In genomic region chr6:108441141-108441540, GRCh38 we compare ENCODE assay signal across 26 cellular contexts.
"Had no signal": no experiment of that assay in that cellular context is flagged by ENCODE, and none has a peak within 500 bp of the region (broad histone marks: within the 10 kb centered on the region; RNA-seq: fewer than 3 reads in every experiment).

No MANE protein-coding gene starts in this region.

- H3K9ac ChIP-seq: SK-N-SH had no signal

- H3K27me3 ChIP-seq: MG63, Peyer's patch, SJSA1 had no signal

- H3K9me3 ChIP-seq: MG63, Peyer's patch, SJSA1, SK-N-SH had no signal

- H3K27ac ChIP-seq: Peyer's patch, SJSA1 had no signal

- H3K4me3 ChIP-seq: MG63, Peyer's patch, SJSA1 had no signal

- DNase-seq: activated CD4-positive, alpha-beta T cell treated with anti-CD3 and anti-CD28 coated beads, Interleukin-2, amount 10 ng/mL, durations not matched to agents 24 days and 14 days; activated CD4-positive, alpha-beta T cell treated with anti-CD3 and anti-CD28 coated beads, Interleukin-2, amount 50 U/mL, for 4 hours; activated CD8-positive, alpha-beta T cell treated with anti-CD3 and anti-CD28 coated beads, Interleukin-2, amount 10 ng/mL, durations not matched to agents 7 days and 5 days; activated gamma-delta T cell treated with Interleukin-2 at 50 U/mL for 16 hours; activated naive CD4-positive, alpha-beta T cell treated with anti-CD3 and anti-CD28 coated beads for 36 hours; activated T-cell treated with anti-CD3 and anti-CD28 coated beads, Interleukin-2, amount 50 U/mL, for 24 hours; anterior cingulate cortex; cerebellar nuclear complex; MG63; NCI-H1048; NCI-H1436 treated with DMSO at 0.1 percent for 48 hours; NCI-H187; NCI-H2029 treated with DMSO at 0.1 percent for 48 hours; NCI-H2107; NCI-H2171; NCI-H510A; NCI-H526; NCI-H748 treated with DMSO at 0.1 percent for 48 hours; NK-92 treated with Interleukin-12 subunit alpha and Interleukin-12 subunit beta, amount 100 ng/mL, for 24 hours; PC-3; Peyer's patch; RPMI8226; SHP77 treated with DMSO at 0.1 percent for 48 hours; SK-N-SH had no signal

- ATAC-seq: activated CD8-positive, alpha-beta T cell treated with anti-CD3 and anti-CD28 coated beads, Interleukin-2, amount 10 ng/mL, durations not matched to agents 7 days and 5 days; activated naive CD4-positive, alpha-beta T cell treated with anti-CD3 and anti-CD28 coated beads, Interleukin-2, amount 50 U/mL, for 72 hours; PC-3 had no signal

- H3K4me1 ChIP-seq: Peyer's patch, SJSA1 had no signal

- H3K4me2 ChIP-seq: SK-N-SH had no signal

- H3K36me3 ChIP-seq: MG63, Peyer's patch, SJSA1 had no signal
